ENCODE assay signal across 32 cellular contexts in the genomic region with DNA sequence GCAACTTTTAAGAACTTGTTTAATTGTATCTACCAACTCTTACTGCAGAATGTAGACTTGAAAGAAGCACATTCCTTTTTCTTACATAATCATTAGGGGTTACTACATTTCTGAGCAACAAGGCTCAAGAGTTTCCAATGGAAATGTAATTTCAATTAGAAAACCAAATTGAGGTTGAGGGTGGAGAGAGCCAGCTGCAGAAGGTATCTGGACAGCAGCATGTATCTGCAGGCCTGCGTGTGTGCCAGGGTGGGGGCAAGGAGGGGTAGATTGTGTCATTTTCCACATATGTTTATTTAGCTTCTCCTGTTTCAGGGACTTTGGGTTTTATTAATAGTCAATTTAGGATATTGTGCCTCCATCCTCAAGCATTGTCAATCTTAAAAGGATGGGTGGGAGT.
"Had no signal": no experiment of that assay in that cellular context is flagged by ENCODE, and none has a peak within 500 bp of the region (broad histone marks: within the 10 kb centered on the region; RNA-seq: fewer than 3 reads in every experiment).

No MANE protein-coding gene starts in this region.

- DNase-seq: activated CD4-positive, alpha-beta T cell treated with anti-CD3 and anti-CD28 coated beads for 1 hour; activated CD4-positive, alpha-beta T cell treated with anti-CD3 and anti-CD28 coated beads, Interleukin-2, amount 50 U/mL, for 1 hour; activated CD8-positive, alpha-beta T cell treated with anti-CD3 and anti-CD28 coated beads, Interleukin-2, amount 10 ng/mL, durations not matched to agents 7 days and 5 days; activated gamma-delta T cell treated with Interleukin-2 at 50 U/mL for 16 hours; anterior cingulate cortex; body of pancreas; dorsolateral prefrontal cortex; glutamatergic neuron; immature natural killer cell; kidney glomerular epithelial cell; left ventricle myocardium superior; mammary epithelial cell; midbrain; ovary; psoas muscle; right cardiac atrium; stimulated activated CD4-positive, alpha-beta T cell treated with anti-CD3 and anti-CD28 coated beads, Interleukin-12 subunit alpha, Interleukin-12 subunit beta, amount 100 ng/mL, for 4 hours; stimulated activated CD4-positive, alpha-beta T cell treated with anti-CD3 and anti-CD28 coated beads, Interleukin-4, amount 100 ng/mL, for 4 hours; stimulated activated naive CD8-positive, alpha-beta T cell treated with anti-CD3 and anti-CD28 coated beads, Interleukin-15, amount 100 ng/mL, for 72 hours; uterus; WERI-Rb-1 had no signal

- H3K4me3 Mint-ChIP-seq: activated CD8-positive, alpha-beta T cell treated with anti-CD3 and anti-CD28 coated beads, Interleukin-2, amount 10 ng/mL, durations not matched to agents 7 days and 5 days; activated naive CD4-positive, alpha-beta T cell treated with anti-CD3 and anti-CD28 coated beads, Interleukin-2, amount 50 U/mL, for 24 hours; activated T-helper 1 cell treated with anti-CD3 and anti-CD28 coated beads, Interleukin-12 subunit alpha, Interleukin-12 subunit beta, Interleukin-2, Interleukin-4 antibody, amounts not matched to agents 30 ng/mL and 10 ng/mL and 1 ng/mL, durations not matched to agents 14 hours and 24 hours and 36 hours; immature natural killer cell; nephron; stimulated activated naive CD8-positive, alpha-beta T cell treated with anti-CD3 and anti-CD28 coated beads, Interleukin-15, amount 100 ng/mL, for 72 hours; T-helper 2 cell treated with Interferon-gamma antibody and Interleukin-4, amounts not matched to agents 5 μg/mL and 100 μg/mL, for 36 hours had no signal

- H3K36me3 Mint-ChIP-seq: activated naive CD4-positive, alpha-beta T cell treated with anti-CD3 and anti-CD28 coated beads, Interleukin-2, amount 50 U/mL, for 24 hours; immature natural killer cell had no signal

- H3K4me1 ChIP-seq: body of pancreas, esophagus muscularis mucosa, psoas muscle, tibial nerve, uterus had no signal

- H3K27me3 ChIP-seq: body of pancreas, esophagus muscularis mucosa, hepatocyte, neutrophil, ovary, tibial nerve, uterus had no signal

- H2AFZ ChIP-seq: hepatocyte had no signal

- FAIRE-seq: frontal cortex, TTC549 had no signal

- H3K4me2 ChIP-seq: hepatocyte had no signal

- ATAC-seq: activated CD8-positive, alpha-beta T cell treated with anti-CD3 and anti-CD28 coated beads, Interleukin-2, amount 10 ng/mL, durations not matched to agents 7 days and 5 days; body of pancreas; left ventricle myocardium superior; psoas muscle; right cardiac atrium; stimulated activated naive CD8-positive, alpha-beta T cell treated with anti-CD3 and anti-CD28 coated beads, Interleukin-15, amount 100 ng/mL, for 72 hours had no signal

- H3K27ac Mint-ChIP-seq: activated CD8-positive, alpha-beta T cell treated with anti-CD3 and anti-CD28 coated beads, Interleukin-2, amount 10 ng/mL, durations not matched to agents 7 days and 5 days; activated naive CD4-positive, alpha-beta T cell treated with anti-CD3 and anti-CD28 coated beads, Interleukin-2, amount 50 U/mL, for 24 hours; activated T-helper 1 cell treated with anti-CD3 and anti-CD28 coated beads, Interleukin-12 subunit alpha, Interleukin-12 subunit beta, Interleukin-2, Interleukin-4 antibody, amounts not matched to agents 30 ng/mL and 10 ng/mL and 1 ng/mL, durations not matched to agents 14 hours and 24 hours and 36 hours; immature natural killer cell; nephron; stimulated activated naive CD8-positive, alpha-beta T cell treated with anti-CD3 and anti-CD28 coated beads, Interleukin-15, amount 100 ng/mL, for 72 hours; T-helper 2 cell treated with Interferon-gamma antibody and Interleukin-4, amounts not matched to agents 5 μg/mL and 100 μg/mL, for 36 hours had no signal

- H3K9me3 ChIP-seq: body of pancreas, esophagus muscularis mucosa, neutrophil, ovary, psoas muscle, tibial nerve, uterus had no signal

- H3K79me2 ChIP-seq: hepatocyte had no signal

- H3K9me3 Mint-ChIP-seq: activated naive CD4-positive, alpha-beta T cell treated with anti-CD3 and anti-CD28 coated beads, Interleukin-2, amount 50 U/mL, for 24 hours; activated T-helper 1 cell treated with anti-CD3 and anti-CD28 coated beads, Interleukin-12 subunit alpha, Interleukin-12 subunit beta, Interleukin-2, Interleukin-4 antibody, amounts not matched to agents 30 ng/mL and 10 ng/mL and 1 ng/mL, durations not matched to agents 14 hours and 24 hours and 36 hours; stimulated activated naive CD8-positive, alpha-beta T cell treated with anti-CD3 and anti-CD28 coated beads, Interleukin-15, amount 100 ng/mL, for 72 hours; T-helper 2 cell treated with Interferon-gamma antibody and Interleukin-4, amounts not matched to agents 5 μg/mL and 100 μg/mL, for 36 hours had no signal

- H3K4me3 ChIP-seq: body of pancreas, cardiac muscle cell, dorsolateral prefrontal cortex, esophagus muscularis mucosa, hepatocyte, ovary, psoas muscle, tibial nerve, uterus had no signal

- H3K27ac ChIP-seq: body of pancreas, cardiac muscle cell, dorsolateral prefrontal cortex, esophagus muscularis mucosa, hepatocyte, neutrophil, ovary, psoas muscle, tibial nerve, uterus, WERI-Rb-1 had no signal

- H3K36me3 ChIP-seq: cardiac muscle cell, esophagus muscularis mucosa, neutrophil, ovary, tibial nerve, uterus, WERI-Rb-1 had no signal

- H3K4me1 Mint-ChIP-seq: immature natural killer cell, nephron had no signal
